In the genomic region with DNA sequence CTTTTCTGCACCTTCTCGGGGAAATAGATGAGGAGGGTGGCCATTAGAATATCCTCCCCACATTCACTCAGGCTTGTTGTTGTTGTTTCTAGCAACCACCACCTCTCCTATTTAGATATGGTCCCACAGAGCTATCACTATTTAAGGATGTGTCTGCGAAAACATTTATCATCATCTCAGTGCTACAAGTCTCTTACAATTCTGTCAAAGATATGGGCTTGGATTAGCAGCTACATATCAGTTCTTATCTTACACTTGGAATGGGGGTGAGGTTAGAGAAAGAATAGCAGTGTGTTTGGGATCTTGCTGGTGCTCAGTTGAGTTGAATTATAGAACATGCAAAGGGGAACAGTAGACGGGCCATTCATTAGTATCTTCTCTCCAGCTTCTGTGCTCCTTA, we compare ENCODE assay signal across 30 cellular contexts.
"Had no signal": no experiment of that assay in that cellular context is flagged by ENCODE, and none has a peak within 500 bp of the region (broad histone marks: within the 10 kb centered on the region; RNA-seq: fewer than 3 reads in every experiment).

No MANE protein-coding gene starts in this region.

- H3K4me1 Mint-ChIP-seq: activated B cell treated with CpG ODN at 0.5 μM for 24 hours had no signal

- H3K27me3 Mint-ChIP-seq: activated B cell treated with CpG ODN at 0.5 μM for 24 hours; activated CD4-positive, alpha-beta memory T cell treated with anti-CD3 and anti-CD28 coated beads for 36 hours; activated CD4-positive, alpha-beta T cell treated with anti-CD3 and anti-CD28 coated beads, Interleukin-2, amount 10 ng/mL, durations not matched to agents 24 days and 14 days; activated CD8-positive, alpha-beta memory T cell treated with anti-CD3 and anti-CD28 coated beads, Interleukin-2, amount 10 ng/mL, durations not matched to agents 7 days and 5 days; activated CD8-positive, alpha-beta T cell treated with anti-CD3 and anti-CD28 coated beads for 36 hours; activated naive CD4-positive, alpha-beta T cell treated with anti-CD3 and anti-CD28 coated beads, Interleukin-2, amount 10 ng/mL, durations not matched to agents 7 days and 5 days; activated naive CD4-positive, alpha-beta T cell treated with anti-CD3 and anti-CD28 coated beads, Interleukin-2, amount 50 U/mL, for 24 hours; activated naive CD8-positive, alpha-beta T cell; activated naive CD8-positive, alpha-beta T cell treated with anti-CD3 and anti-CD28 coated beads, Interleukin-2, amount 10 ng/mL, durations not matched to agents 7 days and 5 days; activated naive CD8-positive, alpha-beta T cell treated with anti-CD3 and anti-CD28 coated beads, Interleukin-2, amount 50 U/mL, for 24 hours; brain; T-cell had no signal

- H3K4me1 ChIP-seq: ascending aorta had no signal

- H3K9me3 Mint-ChIP-seq: activated B cell treated with CpG ODN at 0.5 μM for 24 hours; activated CD4-positive, alpha-beta memory T cell treated with anti-CD3 and anti-CD28 coated beads for 36 hours; activated CD8-positive, alpha-beta T cell treated with anti-CD3 and anti-CD28 coated beads for 36 hours; activated naive CD8-positive, alpha-beta T cell treated with anti-CD3 and anti-CD28 coated beads, Interleukin-2, amount 50 U/mL, for 24 hours; activated T-cell treated with anti-CD3 and anti-CD28 coated beads, Interleukin-2, amount 50 U/mL, for 4 hours; brain had no signal

- DNase-seq: activated B cell treated with CpG ODN at 0.5 μM for 24 hours; activated CD4-positive, alpha-beta memory T cell treated with anti-CD3 and anti-CD28 coated beads for 36 hours; activated CD4-positive, alpha-beta T cell treated with anti-CD3 and anti-CD28 coated beads for 4 hours; activated CD4-positive, alpha-beta T cell treated with anti-CD3 and anti-CD28 coated beads, Interleukin-2, amount 10 ng/mL, durations not matched to agents 24 days and 14 days; activated CD4-positive, alpha-beta T cell treated with anti-CD3 and anti-CD28 coated beads, Interleukin-2, amount 50 U/mL, for 1 hour; activated CD4-positive, alpha-beta T cell treated with anti-CD3 and anti-CD28 coated beads, Interleukin-2, amount 50 U/mL, for 4 hours; activated CD4-positive, CD25-positive, alpha-beta regulatory T cell treated with anti-CD3 and anti-CD28 coated beads, Interleukin-2, amount 50 U/mL, for 72 hours; activated CD8-positive, alpha-beta memory T cell treated with anti-CD3 and anti-CD28 coated beads, Interleukin-2, amount 10 ng/mL, durations not matched to agents 7 days and 5 days; activated CD8-positive, alpha-beta memory T cell treated with anti-CD3 and anti-CD28 coated beads, Interleukin-2, amount 50 U/mL, for 48 hours; activated CD8-positive, alpha-beta T cell treated with anti-CD3 and anti-CD28 coated beads for 36 hours; activated effector memory CD4-positive, alpha-beta T cell treated with Interleukin-2 at 50 U/mL for 16 hours; activated gamma-delta T cell; activated naive CD4-positive, alpha-beta T cell treated with anti-CD3 and anti-CD28 coated beads, Interleukin-2, amount 10 ng/mL, durations not matched to agents 7 days and 5 days; activated naive CD4-positive, alpha-beta T cell treated with Interleukin-2 at 50 U/mL for 16 hours; activated naive CD8-positive, alpha-beta T cell treated with anti-CD3 and anti-CD28 coated beads, Interleukin-2, amount 10 ng/mL, durations not matched to agents 7 days and 5 days; activated naive CD8-positive, alpha-beta T cell treated with anti-CD3 and anti-CD28 coated beads, Interleukin-2, amount 50 U/mL, for 24 hours; activated T-cell treated with anti-CD3 and anti-CD28 coated beads, Interleukin-2, amount 50 U/mL, for 4 hours; amygdala; anterior cingulate cortex; central memory CD4-positive, alpha-beta T cell; T-cell; T-helper 2 cell; T-helper 9 cell had no signal

- H3K27ac ChIP-seq: ascending aorta, VCaP had no signal

- H3K36me3 Mint-ChIP-seq: activated CD4-positive, alpha-beta memory T cell treated with anti-CD3 and anti-CD28 coated beads for 36 hours; activated CD8-positive, alpha-beta memory T cell treated with anti-CD3 and anti-CD28 coated beads, Interleukin-2, amount 10 ng/mL, durations not matched to agents 7 days and 5 days; activated naive CD4-positive, alpha-beta T cell treated with anti-CD3 and anti-CD28 coated beads, Interleukin-2, amount 50 U/mL, for 24 hours; brain; T-cell had no signal

- H3K36me3 ChIP-seq: ascending aorta had no signal

- H3K27me3 ChIP-seq: ascending aorta had no signal

- ATAC-seq: activated CD8-positive, alpha-beta memory T cell treated with anti-CD3 and anti-CD28 coated beads, Interleukin-2, amount 10 ng/mL, durations not matched to agents 7 days and 5 days; activated CD8-positive, alpha-beta T cell treated with anti-CD3 and anti-CD28 coated beads for 36 hours; activated naive CD8-positive, alpha-beta T cell treated with anti-CD3 and anti-CD28 coated beads, Interleukin-2, amount 50 U/mL, for 24 hours; activated T-cell treated with anti-CD3 and anti-CD28 coated beads, Interleukin-2, amount 50 U/mL, for 4 hours had no signal

- H3K9me3 ChIP-seq: ascending aorta had no signal

- H3K27ac Mint-ChIP-seq: activated B cell treated with CpG ODN at 0.5 μM for 24 hours; activated CD4-positive, alpha-beta memory T cell treated with anti-CD3 and anti-CD28 coated beads for 36 hours; activated CD4-positive, alpha-beta T cell treated with anti-CD3 and anti-CD28 coated beads, Interleukin-2, amount 10 ng/mL, durations not matched to agents 24 days and 14 days; activated CD8-positive, alpha-beta memory T cell treated with anti-CD3 and anti-CD28 coated beads, Interleukin-2, amount 10 ng/mL, durations not matched to agents 7 days and 5 days; activated CD8-positive, alpha-beta T cell treated with anti-CD3 and anti-CD28 coated beads for 36 hours; activated naive CD4-positive, alpha-beta T cell treated with anti-CD3 and anti-CD28 coated beads, Interleukin-2, amount 50 U/mL, for 24 hours; activated naive CD8-positive, alpha-beta T cell; activated naive CD8-positive, alpha-beta T cell treated with anti-CD3 and anti-CD28 coated beads, Interleukin-2, amount 50 U/mL, for 24 hours; activated T-helper 2 cell treated with anti-CD3 and anti-CD28 coated beads, Interferon-gamma antibody, Interleukin-2, Interleukin-4, amounts not matched to agents 10 μg/mL and 5 μg/mL and 100 μg/mL, durations not matched to agents 14 hours and 24 hours and 36 hours; brain; T-helper 2 cell treated with Interferon-gamma antibody and Interleukin-4, amounts not matched to agents 5 μg/mL and 100 μg/mL, for 36 hours had no signal

- H3K4me3 ChIP-seq: ascending aorta had no signal

- H3K4me3 Mint-ChIP-seq: activated B cell treated with CpG ODN at 0.5 μM for 24 hours; activated CD4-positive, alpha-beta memory T cell treated with anti-CD3 and anti-CD28 coated beads for 36 hours; activated CD4-positive, alpha-beta T cell treated with anti-CD3 and anti-CD28 coated beads, Interleukin-2, amount 10 ng/mL, durations not matched to agents 24 days and 14 days; activated CD8-positive, alpha-beta memory T cell treated with anti-CD3 and anti-CD28 coated beads, Interleukin-2, amount 10 ng/mL, durations not matched to agents 7 days and 5 days; activated CD8-positive, alpha-beta T cell treated with anti-CD3 and anti-CD28 coated beads for 36 hours; activated naive CD4-positive, alpha-beta T cell treated with anti-CD3 and anti-CD28 coated beads, Interleukin-2, amount 10 ng/mL, durations not matched to agents 7 days and 5 days; activated naive CD4-positive, alpha-beta T cell treated with anti-CD3 and anti-CD28 coated beads, Interleukin-2, amount 50 U/mL, for 24 hours; activated naive CD8-positive, alpha-beta T cell treated with anti-CD3 and anti-CD28 coated beads, Interleukin-2, amount 10 ng/mL, durations not matched to agents 7 days and 5 days; activated naive CD8-positive, alpha-beta T cell treated with anti-CD3 and anti-CD28 coated beads, Interleukin-2, amount 50 U/mL, for 24 hours; activated T-cell treated with anti-CD3 and anti-CD28 coated beads, Interleukin-2, amount 50 U/mL, for 4 hours; brain; T-helper 2 cell treated with Interferon-gamma antibody and Interleukin-4, amounts not matched to agents 5 μg/mL and 100 μg/mL, for 36 hours had no signal
